In the genomic region with DNA sequence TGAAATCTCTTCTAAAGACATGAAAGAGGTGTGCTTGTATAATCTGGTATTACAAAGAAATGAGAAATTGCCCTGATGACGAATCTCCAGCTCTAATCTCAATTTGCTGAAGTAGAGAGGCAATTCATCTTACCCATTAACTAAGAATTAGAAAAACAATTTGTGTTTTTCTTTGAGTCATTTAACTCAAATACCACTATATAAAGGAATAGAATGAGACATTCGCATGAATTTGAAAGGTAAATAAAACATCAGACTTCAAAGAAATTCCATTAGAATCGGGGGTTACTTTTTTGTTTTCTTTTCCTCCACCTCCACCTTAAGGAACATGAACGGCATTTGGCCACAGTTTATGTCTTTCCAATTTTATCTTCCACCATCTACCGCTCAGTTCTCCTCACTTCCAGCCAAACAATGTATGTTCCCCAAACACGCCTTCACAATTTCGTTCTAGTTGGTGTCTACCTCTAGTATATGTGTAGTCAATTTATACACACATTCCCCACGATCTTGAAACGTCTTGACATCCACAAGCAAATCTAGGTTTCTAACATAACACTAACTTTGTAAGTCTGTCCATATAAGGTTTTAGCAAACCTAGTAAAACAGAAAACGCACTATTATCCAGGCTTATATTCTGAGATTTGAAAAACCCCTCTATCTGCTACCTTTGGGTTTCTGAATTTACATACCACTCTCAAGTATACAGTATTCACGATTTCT, we compare ENCODE assay signal across 8 cellular contexts. TPM values are rescaled to one million over a fixed set of nuclear protein-coding genes. Genes with fewer than 3 reads are reported as not detected.
DNase-seq lines count a peak whose midpoint lies in the region; ATAC-seq and TF ChIP-seq lines count a peak whose summit lies in the region.

No MANE protein-coding gene starts in this region.

- no peak for TF ChIP-seq CTCF in OCI-LY1 (IDR thresholded peaks at IDR 0.05; ENCODE audit: low read length)
- no peak for TF ChIP-seq CTCF in omental fat pad (IDR thresholded peaks at IDR 0.05)
- TF ChIP-seq CTCF in GM20000 (IDR thresholded peaks at IDR 0.05; ENCODE audit: extremely low read depth, missing control alignments), result no peak

- H2AFZ ChIP-seq in OCI-LY1 (ENCODE audit: low read length), result no peak overlapping the region

- H3K9me2 ChIP-seq in OCI-LY1 (ENCODE audit: low read depth, low read length), result no peaks in the 10 kb centered on the region

- H3K79me2 ChIP-seq in OCI-LY1 (ENCODE audit: insufficient read depth, low read length), result peaks cover 34% of the 10 kb centered on the region

- ATAC-seq in omental fat pad (ENCODE audit: low FRiP score) (no peak), GM21825 (IDR thresholded peaks at IDR 0.05; ENCODE audit: unreplicated experiment) (no peak)

- H3K9me3 ChIP-seq in ES-I3 (ENCODE audit: control insufficient read depth, insufficient read depth, low read length) (no peaks in the 10 kb centered on the region), OCI-LY1 (ENCODE audit: low read length) (no peaks in the 10 kb centered on the region)

- no peaks in the 10 kb centered on the region for H3F3A ChIP-seq in OCI-LY1 (ENCODE audit: insufficient read depth, low read length)

- H3K4me1 ChIP-seq in ES-I3 (ENCODE audit: insufficient read depth, low read length) (peaks cover 15% of the 10 kb centered on the region), OCI-LY1 (ENCODE audit: insufficient read depth, low read length, severe bottlenecking) (peaks cover 23% of the 10 kb centered on the region)

- H3K4me2 ChIP-seq in OCI-LY1 (ENCODE audit: low read length), result peak overlapping the region; percentile 88

- no peaks in the 10 kb centered on the region for H4K20me1 ChIP-seq in OCI-LY1 (ENCODE audit: insufficient read depth, low read length)

- DNase-seq in epithelial cell of prostate (ENCODE audit: low read depth, low spot score) (no peak), pons (ENCODE audit: low spot score) (peak; percentile 29), omental fat pad (ENCODE audit: low spot score) (no peak), GM20000 (ENCODE audit: low spot score) (no peak), HCEC 1CT (no peak)

- H3K9ac ChIP-seq in ES-I3 (ENCODE audit: low read depth, low read length), result peak overlapping the region; percentile 95
- H3K9ac ChIP-seq in OCI-LY1 (ENCODE audit: low read length), result peak overlapping the region; percentile 83

- H3K27ac ChIP-seq in OCI-LY1 (ENCODE audit: low read depth, low read length, poor library complexity, severe bottlenecking) (no peak overlapping the region), epithelial cell of prostate (peak overlapping the region; percentile 88)

- H3K36me3 ChIP-seq in ES-I3 (ENCODE audit: insufficient read depth, low read length), result no peaks in the 10 kb centered on the region
- H3K36me3 ChIP-seq in OCI-LY1 (ENCODE audit: insufficient read depth, low read length), result no peaks in the 10 kb centered on the region

- H3K4me3 ChIP-seq in OCI-LY1 (ENCODE audit: low read depth, low read length, poor library complexity, severe bottlenecking), result peak overlapping the region; percentile 98

- H3K27me3 ChIP-seq in OCI-LY1 (ENCODE audit: insufficient read depth, low read length), result no peaks in the 10 kb centered on the region

RNA-seq across cellular contexts. Expression of gene SMCHD1, which starts 1.3 kb away (rescaled TPM):
- total RNA-seq in omental fat pad, result 100 to 1,000 TPM in 2 of 4 donors, 10 to 100 TPM in 2; 56.4 to 153 (median 87.3) TPM
